12 cellular contexts compared by ENCODE assay signal in the genomic region with DNA sequence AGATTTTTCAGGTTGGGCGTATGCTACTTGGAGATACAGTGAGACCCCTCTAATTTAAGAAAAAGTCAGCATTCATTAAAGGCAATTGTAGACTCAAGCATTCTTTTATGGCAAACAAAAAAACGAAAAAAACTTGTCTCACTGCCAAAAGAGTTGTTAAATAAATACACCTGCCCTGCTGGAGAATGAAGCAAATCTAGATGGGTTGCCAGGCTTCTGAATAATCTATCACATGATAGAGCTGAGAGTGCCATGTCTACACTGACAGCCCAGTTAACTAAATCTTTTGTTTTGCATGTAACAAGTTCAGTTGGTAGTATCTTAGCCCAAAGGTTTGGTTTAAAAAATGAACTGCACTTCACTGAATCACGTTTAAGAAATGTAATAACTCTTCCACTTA.
DNase-seq lines count a peak whose midpoint lies in the region; ATAC-seq and TF ChIP-seq lines count a peak whose summit lies in the region.
"Had no signal": no experiment of that assay in that cellular context is flagged by ENCODE, and none has a peak within 500 bp of the region (broad histone marks: within the 10 kb centered on the region; RNA-seq: fewer than 3 reads in every experiment).

No MANE protein-coding gene starts in this region.

- H3K27me3 ChIP-seq in PC-9 (ENCODE audit: insufficient read depth, low read depth) (no peaks in the 10 kb centered on the region), upper lobe of right lung (no peaks in the 10 kb centered on the region), right atrium auricular region (no peaks in the 10 kb centered on the region), trophoblast cell (ENCODE audit: insufficient read depth, low read length) (no peaks in the 10 kb centered on the region)
- H3K27me3 ChIP-seq: SJCRH30 had no signal

- no peak overlapping the region for H3K4ac ChIP-seq in trophoblast cell (ENCODE audit: low read depth, low read length)

- H4K20me1 ChIP-seq in PC-9 (ENCODE audit: insufficient read depth) = no peaks in the 10 kb centered on the region

- POLR2A ChIA-PET in PC-9 (lab: Charles Lee; ENCODE audit: unreplicated experiment) = interaction anchor here (0.7 kb wide), 1 partner anchor 649 kb away, joined by 3 read pairs; no protein-coding TSS in a partner anchor

- intact Hi-C loops in PC-9 (cut with micrococcal nuclease; ENCODE audit: unreplicated experiment) = loop anchor here (2.0 kb wide), 1 partner anchor 32 kb away; no protein-coding TSS in a partner anchor
- intact Hi-C loops in upper lobe of right lung (cut with DNase I) = no loop called here

- H3K79me2 ChIP-seq in PC-9 (ENCODE audit: low read depth) (no peaks in the 10 kb centered on the region), trophoblast cell (ENCODE audit: control insufficient read depth, insufficient read depth, low read length, poor library complexity) (no peaks in the 10 kb centered on the region)

- peak; percentile 58 for ATAC-seq in upper lobe of right lung
- ATAC-seq in GM21529 (IDR thresholded peaks at IDR 0.05; ENCODE audit: unreplicated experiment) = no peak
- ATAC-seq: psoas muscle had no signal

- H2BK120ac ChIP-seq in trophoblast cell (ENCODE audit: insufficient read depth, low read length, poor library complexity) = no peak overlapping the region

- no peak overlapping the region for H4K8ac ChIP-seq in trophoblast cell (ENCODE audit: low read depth, low read length)

- no peak overlapping the region for H3K14ac ChIP-seq in trophoblast cell (ENCODE audit: low read length)

- CTCF ChIA-PET in PC-9 (lab: Charles Lee) = no interaction called here

- H4K91ac ChIP-seq in trophoblast cell (ENCODE audit: low read depth, low read length) = no peak overlapping the region

- H3K36me3 ChIP-seq in PC-9 (ENCODE audit: low read depth) (no peaks in the 10 kb centered on the region), upper lobe of right lung (no peaks in the 10 kb centered on the region), right atrium auricular region (no peaks in the 10 kb centered on the region), trophoblast cell (ENCODE audit: control insufficient read depth in 1 of 2, insufficient read depth in 2 of 2, low read length in 2 of 2) (no peaks in the 10 kb centered on the region)
- H3K36me3 ChIP-seq: SJCRH30 had no signal

- TF ChIP-seq CTCF in PC-9 (conservative IDR thresholded peaks at IDR 0.05) = no peak
- TF ChIP-seq CTCF in fibroblast of mammary gland (conservative IDR thresholded peaks at IDR 0.05; ENCODE audit: control insufficient read depth, insufficient read depth, low read depth, low read length) = no peak
- no peak for TF ChIP-seq CTCF in upper lobe of right lung (IDR thresholded peaks at IDR 0.05)
- TF ChIP-seq CTCF in right atrium auricular region (IDR thresholded peaks at IDR 0.05) = no peak

- H3K9me3 ChIP-seq in PC-9 (ENCODE audit: insufficient read depth, low read depth) = peaks cover 12% of the 10 kb centered on the region
- H3K9me3 ChIP-seq in upper lobe of right lung = no peaks in the 10 kb centered on the region
- no peaks in the 10 kb centered on the region for H3K9me3 ChIP-seq in right atrium auricular region
- H3K9me3 ChIP-seq in trophoblast cell (ENCODE audit: insufficient read depth, low read depth, low read length) = no peaks in the 10 kb centered on the region
- H3K9me3 ChIP-seq: psoas muscle, SJCRH30 had no signal

- H3K4me1 ChIP-seq in PC-9 (replicated peaks; ENCODE audit: insufficient read depth) (peaks cover 43% of the 10 kb centered on the region), upper lobe of right lung (no peaks in the 10 kb centered on the region), right atrium auricular region (no peaks in the 10 kb centered on the region), trophoblast cell (ENCODE audit: control insufficient read depth in 1 of 2, insufficient read depth in 2 of 2, low read length in 2 of 2) (no peaks in the 10 kb centered on the region)
- H3K4me1 ChIP-seq: psoas muscle, SJCRH30 had no signal

- H3K9me2 ChIP-seq in PC-9 (ENCODE audit: insufficient read depth) = no peaks in the 10 kb centered on the region

- peak overlapping the region; percentile 77 for H3K4me2 ChIP-seq in PC-9
- no peak overlapping the region for H3K4me2 ChIP-seq in trophoblast cell (ENCODE audit: low read length)

- H3K4me3 ChIP-seq in PC-9 = peak overlapping the region; percentile 49
- H3K4me3 ChIP-seq in fibroblast of mammary gland (ENCODE audit: control insufficient read depth, low read depth, low read length) = no peak overlapping the region
- H3K4me3 ChIP-seq in upper lobe of right lung = peak overlapping the region; percentile 10
- H3K4me3 ChIP-seq in right atrium auricular region = no peak overlapping the region
- H3K4me3 ChIP-seq in trophoblast cell (ENCODE audit: low read depth, low read length) = no peak overlapping the region
- H3K4me3 ChIP-seq: psoas muscle, SJCRH30 had no signal

- no peak overlapping the region for H4K12ac ChIP-seq in trophoblast cell (ENCODE audit: low read depth, low read length)

- H3K9ac ChIP-seq in trophoblast cell (ENCODE audit: low read length) = no peak overlapping the region

- WGBS in trophoblast cell (ENCODE audit: extremely low coverage, insufficient coverage, insufficient read length) = no CpG with 5 or more reads among the region's 3 CpGs

- H2AFZ ChIP-seq in PC-9 (peak overlapping the region; percentile 67; the same call in 1 of the 2 replicates), trophoblast cell (ENCODE audit: insufficient read depth, low read length, poor library complexity) (no peak overlapping the region)

- peak; percentile 14 for DNase-seq in SIG-M5 treated with dmso at 0.1 percent for 504 hours (lab: John Stamatoyannopoulos, UW; ENCODE audit: unreplicated experiment)
- no peak for DNase-seq in SIG-M5 (lab: John Stamatoyannopoulos, UW)
- DNase-seq in PC-9 = peak in 1 of 2 experiments; percentile 76
- peak; percentile 20 for DNase-seq in fibroblast of mammary gland (ENCODE audit: low read depth)
- DNase-seq in upper lobe of right lung = no peak
- DNase-seq in right atrium auricular region (ENCODE audit: low spot score) = no peak
- DNase-seq in trophoblast cell = no peak
- DNase-seq: NCI-H446; psoas muscle; SJCRH30; stimulated activated CD8-positive, alpha-beta memory T cell treated with anti-CD3 and anti-CD28 coated beads, Interleukin-4, amount 100 ng/mL, for 48 hours had no signal

- no peak overlapping the region for H3K18ac ChIP-seq in trophoblast cell (ENCODE audit: low read length)

- H2BK12ac ChIP-seq in trophoblast cell (ENCODE audit: low read length) = no peak overlapping the region

- no TSS peak for BruUV-seq in PC-9 (replicated peaks; lab: Mats Ljungman, UMichigan)

- H3F3A ChIP-seq in PC-9 (ENCODE audit: insufficient read depth, low read depth) = peaks cover 27% of the 10 kb centered on the region; the same call in 1 of the 2 replicates

- H3K23ac ChIP-seq in trophoblast cell (ENCODE audit: low read length) = no peak overlapping the region

- no peak overlapping the region for H2AK5ac ChIP-seq in trophoblast cell (ENCODE audit: low read length)

- no peaks in the 10 kb centered on the region for H3K79me1 ChIP-seq in trophoblast cell (ENCODE audit: low read length)

- H3K27ac ChIP-seq in PC-9 (peak overlapping the region; percentile 70), upper lobe of right lung (peak overlapping the region; percentile 24), right atrium auricular region (no peak overlapping the region), trophoblast cell (ENCODE audit: low read depth, low read length) (no peak overlapping the region)
- H3K27ac ChIP-seq: psoas muscle, SJCRH30 had no signal

- no peak overlapping the region for H2BK5ac ChIP-seq in trophoblast cell (ENCODE audit: low read depth, low read length, poor library complexity)

Comparison
In these comparisons a context has a peak if more than half of its experiments do, and no peak if none do; other contexts are left out.
1. DNase-seq: peak in SIG-M5 treated with dmso at 0.1 percent for 504 hours (single experiment) and fibroblast of mammary gland (single experiment); none in SIG-M5 (single experiment), upper lobe of right lung (single experiment), right atrium auricular region (single experiment) and trophoblast cell (0 of 2).
2. H3K27ac ChIP-seq: peak in PC-9 (single experiment) and upper lobe of right lung (single experiment); none in right atrium auricular region (0 of 2) and trophoblast cell (single experiment).
3. H3K4me3 ChIP-seq: peak in PC-9 (single experiment) and upper lobe of right lung (single experiment); none in fibroblast of mammary gland (single experiment), right atrium auricular region (0 of 2) and trophoblast cell (single experiment).